Comparison of ENCODE assay signal across 8 cellular contexts in genomic region chr20:49344975-49345374, GRCh38.
A peak's percentile ranks its signal among the peaks of the same experiment; 100 is the strongest.
DNase-seq lines count a peak whose midpoint lies in the region; ATAC-seq and TF ChIP-seq lines count a peak whose summit lies in the region.

No MANE protein-coding gene starts in this region.

- no peak overlapping the region for H3K4me3 ChIP-seq in tibial nerve

- no peaks in the 10 kb centered on the region for H3K9me3 Mint-ChIP-seq in MCF 10A (ENCODE audit: unreplicated experiment)
- no peaks in the 10 kb centered on the region for H3K9me3 Mint-ChIP-seq in immature natural killer cell

- peak in 1 of 2 donors; percentile 32 for TF ChIP-seq EP300 in tibial nerve (IDR thresholded peaks at IDR 0.05)

- no peak for TF ChIP-seq CTCF in MCF 10A (IDR thresholded peaks at IDR 0.05; ENCODE audit: unreplicated experiment)
- TF ChIP-seq CTCF in tibial nerve (IDR thresholded peaks at IDR 0.05) = no peak

- POLR2A ChIA-PET in MCF 10A (lab: Yijun Ruan, JAX) = interaction anchor here (0.6 to 4.5 kb wide), 25 partner anchors 9 to 253 kb away, joined by 3 to 51 read pairs (median 5); no protein-coding TSS in a partner anchor

- H3K27me3 Mint-ChIP-seq in MCF 10A (ENCODE audit: insufficient read depth, unreplicated experiment) (no peaks in the 10 kb centered on the region), immature natural killer cell (ENCODE audit: low read depth in 3 of 3) (peaks cover 2 to 15% (median 7%) of the 10 kb centered on the region in 3 donors)

- 18 to 19% methylated on average over 9 of the region's 9 CpGs for WGBS in tibial nerve, 2 donors

- intact Hi-C loops in MCF 10A (cut with micrococcal nuclease) = loop anchor here (5.0 kb wide), 1 partner anchor 37 kb away; no protein-coding TSS in a partner anchor

- H3K4me1 ChIP-seq in tibial nerve = peaks cover 0 to 16% (median 0%) of the 10 kb centered on the region in 4 donors

- CTCF ChIA-PET in MCF 10A (lab: Yijun Ruan, JAX) = interaction anchor here (0.6 to 5.3 kb wide), 15 partner anchors 10 to 1349 kb away, joined by 3 to 56 read pairs (median 5); no protein-coding TSS in a partner anchor

- DNase-seq in NCI-H1694 (lab: John Stamatoyannopoulos, UW) (peak; percentile 62), MCF 10A (ENCODE audit: unreplicated experiment) (peak; percentile 92), tibial nerve (ENCODE audit: low spot score in 2 of 2) (peak; percentile 21 to 48), NCI-H526 (lab: John Stamatoyannopoulos, UW) (no peak), immature natural killer cell (no peak)
- DNase-seq in stimulated activated naive CD4-positive, alpha-beta T cell treated with Interleukin-2 at 50 U/mL for 16 hours (lab: John Stamatoyannopoulos, UW) = no peak

- no peaks in the 10 kb centered on the region for H3K9me3 ChIP-seq in tibial nerve

- H3K4me3 Mint-ChIP-seq in MCF 10A (ENCODE audit: unreplicated experiment) (peak overlapping the region; percentile 50), immature natural killer cell (no peak overlapping the region)

- peak overlapping the region; percentile 91 for H3K27ac Mint-ChIP-seq in MCF 10A (ENCODE audit: low read depth, unreplicated experiment)
- H3K27ac Mint-ChIP-seq in immature natural killer cell = no peak overlapping the region

- H3K27ac ChIP-seq in layer of hippocampus (ENCODE audit: low read depth, low read length) (peak overlapping the region; percentile 48), tibial nerve (peak overlapping the region in 1 of 4 donors; percentile 53)

- peaks cover 44% of the 10 kb centered on the region for H3K4me1 Mint-ChIP-seq in MCF 10A (ENCODE audit: insufficient read depth, unreplicated experiment)
- H3K4me1 Mint-ChIP-seq in immature natural killer cell = no peaks in the 10 kb centered on the region

- H3K27me3 ChIP-seq in layer of hippocampus (ENCODE audit: control insufficient read depth, insufficient read depth, low read length) (no peaks in the 10 kb centered on the region), tibial nerve (no peaks in the 10 kb centered on the region)

- H3K36me3 ChIP-seq in tibial nerve = no peaks in the 10 kb centered on the region

- no TSS peak for BruUV-seq in MCF 10A (replicated peaks; lab: Mats Ljungman, UMichigan)

- no peak for TF ChIP-seq POLR2A in tibial nerve (IDR thresholded peaks at IDR 0.05)

- no peaks in the 10 kb centered on the region for H3K36me3 Mint-ChIP-seq in MCF 10A (ENCODE audit: insufficient read depth, unreplicated experiment)
- no peaks in the 10 kb centered on the region for H3K36me3 Mint-ChIP-seq in immature natural killer cell

- no peak for ATAC-seq in GM18498 (IDR thresholded peaks at IDR 0.05; ENCODE audit: unreplicated experiment)

Comparison
In these comparisons a context has a peak if more than half of its experiments do, and no peak if none do; other contexts are left out.
1. DNase-seq: peak in NCI-H1694 (single experiment), MCF 10A (single experiment) and tibial nerve (2 of 2); none in NCI-H526 (0 of 2), stimulated activated naive CD4-positive, alpha-beta T cell treated with Interleukin-2 at 50 U/mL for 16 hours (single experiment) and immature natural killer cell (0 of 3).